Comparison of ENCODE assay signal across 2 cellular contexts in genomic region chr3:173381936-173382335, GRCh38. TPM values are rescaled to one million over a fixed set of nuclear protein-coding genes. Genes with fewer than 3 reads are reported as not detected.
"Had no signal": no experiment of that assay in that cellular context is flagged by ENCODE, and none has a peak within 500 bp of the region (broad histone marks: within the 10 kb centered on the region; RNA-seq: fewer than 3 reads in every experiment).

No MANE protein-coding gene starts in this region.

RNA-seq across cellular contexts. Expression of gene NLGN1, which starts 15.6 kb away (rescaled TPM):
- total RNA-seq: chondrocyte, foreskin keratinocyte had no signal
- polyA plus RNA-seq: foreskin keratinocyte had no signal
